Comparison of ENCODE assay signal across 30 cellular contexts in the genomic region with DNA sequence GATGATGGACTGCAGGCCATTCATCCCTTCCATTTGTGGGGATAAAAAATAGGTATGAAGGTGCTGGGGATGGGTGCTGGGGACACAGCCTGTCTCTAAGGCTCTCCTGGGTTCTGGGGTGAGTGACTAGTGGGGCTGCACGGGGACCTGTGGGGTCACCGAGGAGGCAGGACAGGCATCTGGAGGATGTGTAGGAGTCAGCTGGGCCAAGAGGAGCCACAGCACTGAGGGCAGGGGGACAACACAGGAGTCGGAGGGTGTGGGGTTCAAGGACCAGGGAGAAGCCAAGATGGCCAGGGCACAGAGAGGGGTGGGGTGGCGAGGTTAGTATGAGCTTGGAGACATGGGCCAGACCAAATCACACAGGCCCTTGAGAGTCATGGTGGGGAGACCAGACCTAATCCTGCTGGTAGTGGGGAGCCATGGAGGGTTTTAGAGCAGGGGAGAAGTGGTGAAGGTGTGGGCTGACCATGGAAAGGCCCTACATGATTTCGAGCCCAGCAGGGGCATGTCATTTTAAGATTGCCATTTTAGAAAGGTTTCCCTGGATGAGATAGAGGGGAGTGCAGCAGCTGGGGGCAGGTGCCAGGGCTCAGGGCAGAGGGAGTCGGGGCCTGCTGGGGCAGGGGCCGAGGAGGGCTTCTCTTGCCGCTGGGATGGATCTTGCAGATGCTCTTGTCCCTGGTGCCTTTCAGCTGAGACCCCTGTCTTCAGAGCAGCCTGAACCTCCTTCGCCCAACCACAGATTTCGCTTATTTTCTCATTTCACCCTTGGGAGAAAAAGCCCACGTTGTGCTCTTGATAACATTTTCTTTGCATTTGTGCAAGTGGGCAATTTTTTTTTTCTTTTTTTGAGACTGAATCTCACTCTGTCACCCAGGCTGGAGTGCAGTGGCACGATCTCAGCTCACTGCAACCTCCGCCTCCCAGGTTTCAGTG. TPM values are rescaled to one million over a fixed set of nuclear protein-coding genes. Genes with fewer than 3 reads are reported as not detected.
DNase-seq lines count a peak whose midpoint lies in the region; ATAC-seq and TF ChIP-seq lines count a peak whose summit lies in the region.
"Had no signal": no experiment of that assay in that cellular context is flagged by ENCODE, and none has a peak within 500 bp of the region (broad histone marks: within the 10 kb centered on the region; RNA-seq: fewer than 3 reads in every experiment).

No MANE protein-coding gene starts in this region.

- H3K4me1 Mint-ChIP-seq in natural killer cell = no peaks in the 10 kb centered on the region
- H3K4me1 Mint-ChIP-seq: activated naive CD8-positive, alpha-beta T cell treated with anti-CD3 and anti-CD28 coated beads, Interleukin-2, amount 10 ng/mL, durations not matched to agents 7 days and 5 days had no signal

- H3K9me3 Mint-ChIP-seq in natural killer cell = no peaks in the 10 kb centered on the region
- H3K9me3 Mint-ChIP-seq: activated naive CD8-positive, alpha-beta T cell treated with anti-CD3 and anti-CD28 coated beads, Interleukin-2, amount 10 ng/mL, durations not matched to agents 7 days and 5 days; activated T-cell treated with anti-CD3 and anti-CD28 coated beads, Interleukin-2, amount 50 U/mL, for 4 hours; CD8-positive, alpha-beta T cell; natural killer cell treated with Interleukin-12 subunit alpha and Interleukin-12 subunit beta and Interleukin-15 and Interleukin-18, amount 100 ng/mL, for 72 hours; stimulated activated naive CD8-positive, alpha-beta T cell treated with anti-CD3 and anti-CD28 coated beads, Interleukin-15, Interleukin-2, amounts not matched to agents 100 ng/mL and 50 ng/mL, for 24 hours had no signal

- H4K20me1 ChIP-seq in BLaER1 (no peaks in the 10 kb centered on the region), IMR-90 (ENCODE audit: insufficient read depth, low read length) (peaks cover 23% of the 10 kb centered on the region)

- H3K79me1 ChIP-seq in IMR-90 (ENCODE audit: low read depth in 1 of 2, low read length in 2 of 2) = peaks cover 0 to 7% of the 10 kb centered on the region in 2 experiments; a peak in 1 of 4 replicates
- H3K79me1 ChIP-seq in neuronal stem cell (ENCODE audit: low read depth, low read length) = peaks cover 1% of the 10 kb centered on the region

- H3K4me2 ChIP-seq in BLaER1 (no peak overlapping the region; the same call in 1 of the 2 replicates), IMR-90 (ENCODE audit: low read depth, low read length) (no peak overlapping the region), neuronal stem cell (ENCODE audit: insufficient read depth, low read length, poor library complexity, severe bottlenecking) (no peak overlapping the region)
- H3K4me2 ChIP-seq: PC-9, smooth muscle cell had no signal

- no peak for TF ChIP-seq EP300 in gastroesophageal sphincter (IDR thresholded peaks at IDR 0.05)

- CTCF ChIA-PET in IMR-90 (lab: Yijun Ruan, JAX) = no interaction called here

- no peak overlapping the region for H2AK5ac ChIP-seq in IMR-90 (ENCODE audit: low read depth, low read length)
- no peak overlapping the region for H2AK5ac ChIP-seq in neuronal stem cell (ENCODE audit: low read depth, low read length)

- no peak for TF ChIP-seq RAD21 in IMR-90 (IDR thresholded peaks at IDR 0.05; ENCODE audit: low read length)

- H3K4ac ChIP-seq in IMR-90 (ENCODE audit: low read depth, low read length) = no peak overlapping the region
- no peak overlapping the region for H3K4ac ChIP-seq in neuronal stem cell (ENCODE audit: low read length)

- H3K56ac ChIP-seq in IMR-90 (ENCODE audit: extremely low read depth, insufficient read depth, low read length) = no peak overlapping the region

- TF ChIP-seq CTCF in IMR-90 (conservative IDR thresholded peaks at IDR 0.05; ENCODE audit: low read depth, low read length) (no peak), gastroesophageal sphincter (IDR thresholded peaks at IDR 0.05) (no peak), natural killer cell (IDR thresholded peaks at IDR 0.05) (no peak)

- H4K8ac ChIP-seq in IMR-90 (ENCODE audit: low read depth in 2 of 2, low read length in 2 of 2) (no peak overlapping the region), neuronal stem cell (ENCODE audit: low read depth, low read length) (no peak overlapping the region)

- H2BK5ac ChIP-seq in IMR-90 (ENCODE audit: low read depth, low read length, poor library complexity, severe bottlenecking) = no peak overlapping the region
- peak overlapping the region; percentile 54 for H2BK5ac ChIP-seq in neuronal stem cell (ENCODE audit: low read length)

- no peaks in the 10 kb centered on the region for H3K9me3 ChIP-seq in BLaER1
- H3K9me3 ChIP-seq in IMR-90 (ENCODE audit: control insufficient read depth, insufficient read depth, low read length) = no peaks in the 10 kb centered on the region
- no peaks in the 10 kb centered on the region for H3K9me3 ChIP-seq in neuronal stem cell (replicated peaks in 1 of 2; ENCODE audit: control insufficient read depth in 2 of 2, insufficient read depth in 1 of 2, low read depth in 1 of 2, low read length in 2 of 2)
- no peaks in the 10 kb centered on the region for H3K9me3 ChIP-seq in gastroesophageal sphincter
- H3K9me3 ChIP-seq: ascending aorta, pancreas, tibial artery had no signal

- DNase-seq in IMR-90 (no peak), left colon (no peak), neuronal stem cell (ENCODE audit: low spot score) (no peak), HCEC 1CT (no peak), natural killer cell (no peak)
- DNase-seq: activated CD4-positive, alpha-beta T cell treated with anti-CD3 and anti-CD28 coated beads for 4 hours; activated gamma-delta T cell; activated naive CD8-positive, alpha-beta T cell treated with anti-CD3 and anti-CD28 coated beads, Interleukin-2, amount 10 ng/mL, durations not matched to agents 7 days and 5 days; activated T-cell treated with anti-CD3 and anti-CD28 coated beads, Interleukin-2, amount 50 U/mL, for 4 hours; caudate nucleus; cortex of kidney; DMS 273 treated with DMSO at 0.1 percent for 48 hours; effector memory CD4-positive, alpha-beta T cell; Kasumi-1; NCI-H1417 treated with DMSO at 0.1 percent for 48 hours; NCI-H2029 treated with DMSO at 0.1 percent for 48 hours; PC-9; SHP77 treated with DMSO at 0.1 percent for 48 hours; stimulated activated CD4-positive, alpha-beta T cell treated with anti-CD3 and anti-CD28 coated beads, Interleukin-1b, Interleukin-23, amount 100 ng/mL, for 48 hours had no signal

- H3K36me3 ChIP-seq in BLaER1 (no peaks in the 10 kb centered on the region), IMR-90 (ENCODE audit: control insufficient read depth, insufficient read depth, low read length) (peaks cover 10% of the 10 kb centered on the region; the same call in 1 of the 2 replicates), neuronal stem cell (replicated peaks in 1 of 2; ENCODE audit: control insufficient read depth in 2 of 2, insufficient read depth in 2 of 2, low read length in 2 of 2) (peaks cover 0 to 11% of the 10 kb centered on the region in 2 donors), gastroesophageal sphincter (no peaks in the 10 kb centered on the region)
- H3K36me3 ChIP-seq: ascending aorta, pancreas, tibial artery had no signal

- H3K23ac ChIP-seq in IMR-90 (ENCODE audit: low read depth, low read length) (no peak overlapping the region), neuronal stem cell (ENCODE audit: low read depth, low read length, poor library complexity) (peak overlapping the region; percentile 76)

- H3K4me1 ChIP-seq in BLaER1 (peaks cover 57% of the 10 kb centered on the region), IMR-90 (ENCODE audit: control insufficient read depth, insufficient read depth, low read length) (no peaks in the 10 kb centered on the region), neuronal stem cell (ENCODE audit: control insufficient read depth in 2 of 2, insufficient read depth in 1 of 2, low read depth in 1 of 2, low read length in 2 of 2) (peaks cover 0 to 16% of the 10 kb centered on the region in 2 donors), gastroesophageal sphincter (no peaks in the 10 kb centered on the region)
- H3K4me1 ChIP-seq: ascending aorta, pancreas, tibial artery had no signal

- H4K91ac ChIP-seq in IMR-90 (ENCODE audit: insufficient read depth, low read depth, low read length) (no peak overlapping the region), neuronal stem cell (ENCODE audit: low read depth, low read length, poor library complexity) (no peak overlapping the region)

- in situ Hi-C loops in IMR-90 (cut with MboI; ENCODE audit: low sequenced_read_pairs) = no loop called here

- H2AFZ ChIP-seq in IMR-90 (replicated peaks; ENCODE audit: low read length, poor library complexity) (peak overlapping the region; percentile 56), neuronal stem cell (ENCODE audit: low read length) (no peak overlapping the region)
- H2AFZ ChIP-seq: PC-9 had no signal

- intact Hi-C loops in IMR-90 (cut with micrococcal nuclease) = loop anchor here (10.0 kb wide), 1 partner anchor 359 kb away; no protein-coding TSS in a partner anchor
- intact Hi-C loops in left colon (cut with DNase I, micrococcal nuclease) = no loop called here
- intact Hi-C loops in natural killer cell (cut with micrococcal nuclease) = no loop called here

- H2BK12ac ChIP-seq in neuronal stem cell (ENCODE audit: low read length) = no peak overlapping the region

- ATAC-seq in IMR-90 (ENCODE audit: low read depth) (no peak), left colon (peak; percentile 18), HG02973 (IDR thresholded peaks at IDR 0.05; ENCODE audit: unreplicated experiment) (no peak), gastroesophageal sphincter (no peak), natural killer cell (no peak)
- ATAC-seq: activated T-cell treated with anti-CD3 and anti-CD28 coated beads, Interleukin-2, amount 50 U/mL, for 4 hours; CD8-positive, alpha-beta T cell had no signal

- H3K27ac ChIP-seq in BLaER1 (peak overlapping the region; percentile 41; the same call in 1 of the 2 replicates), IMR-90 (ENCODE audit: insufficient read depth, low read length) (no peak overlapping the region), neuronal stem cell (replicated peaks; ENCODE audit: low read length) (no peak overlapping the region), gastroesophageal sphincter (no peak overlapping the region)
- H3K27ac ChIP-seq: ascending aorta, pancreas, PC-9, tibial artery, VCaP had no signal

- no peaks in the 10 kb centered on the region for H3K36me3 Mint-ChIP-seq in natural killer cell
- H3K36me3 Mint-ChIP-seq: activated naive CD8-positive, alpha-beta T cell treated with anti-CD3 and anti-CD28 coated beads, Interleukin-2, amount 10 ng/mL, durations not matched to agents 7 days and 5 days; CD8-positive, alpha-beta T cell; natural killer cell treated with Interleukin-12 subunit alpha and Interleukin-12 subunit beta and Interleukin-15 and Interleukin-18, amount 100 ng/mL, for 72 hours had no signal

- no peak overlapping the region for H3K27ac Mint-ChIP-seq in natural killer cell
- H3K27ac Mint-ChIP-seq: activated naive CD8-positive, alpha-beta T cell treated with anti-CD3 and anti-CD28 coated beads, Interleukin-2, amount 10 ng/mL, durations not matched to agents 7 days and 5 days; CD8-positive, alpha-beta T cell; natural killer cell treated with Interleukin-12 subunit alpha and Interleukin-12 subunit beta and Interleukin-15 and Interleukin-18, amount 100 ng/mL, for 72 hours; stimulated activated naive CD8-positive, alpha-beta T cell treated with anti-CD3 and anti-CD28 coated beads, Interleukin-15, Interleukin-2, amounts not matched to agents 100 ng/mL and 50 ng/mL, for 24 hours had no signal

- dilution Hi-C loops in IMR-90 (cut with HindIII; ENCODE audit: low sequenced_read_pairs, unreplicated experiment) = no loop called here

- no peak overlapping the region for H3K4me3 Mint-ChIP-seq in natural killer cell
- H3K4me3 Mint-ChIP-seq: activated naive CD8-positive, alpha-beta T cell treated with anti-CD3 and anti-CD28 coated beads, Interleukin-2, amount 10 ng/mL, durations not matched to agents 7 days and 5 days; activated T-cell treated with anti-CD3 and anti-CD28 coated beads, Interleukin-2, amount 50 U/mL, for 4 hours; CD8-positive, alpha-beta T cell; natural killer cell treated with Interleukin-12 subunit alpha and Interleukin-12 subunit beta and Interleukin-15 and Interleukin-18, amount 100 ng/mL, for 72 hours; stimulated activated naive CD8-positive, alpha-beta T cell treated with anti-CD3 and anti-CD28 coated beads, Interleukin-15, Interleukin-2, amounts not matched to agents 100 ng/mL and 50 ng/mL, for 24 hours had no signal

- POLR2A ChIA-PET in IMR-90 (lab: Charles Lee; ENCODE audit: unreplicated experiment) = no interaction called here

- TF ChIP-seq POLR2A in IMR-90 (IDR thresholded peaks at IDR 0.05; ENCODE audit: low read depth, low read length) (no peak), gastroesophageal sphincter (IDR thresholded peaks at IDR 0.05) (no peak)

- H2BK20ac ChIP-seq in IMR-90 (ENCODE audit: low read depth, low read length) = no peak overlapping the region

- WGBS in IMR-90 (ENCODE audit: extremely low coverage in 2 of 2, insufficient read length in 1 of 2), 2 experiments = 76% methylated on average over 5 of the region's 13 CpGs; no CpG with 5 or more reads in 1 of the 2 experiments
- no CpG with 5 or more reads among the region's 13 CpGs for WGBS in neuronal stem cell (ENCODE audit: extremely low coverage in 2 of 2, insufficient read length in 2 of 2, insufficient replicate concordance in 1 of 2), 2 donors
- WGBS in gastroesophageal sphincter (ENCODE audit: low coverage in 1 of 2), 2 donors = 69 to 80% methylated on average over 2 to 10 of the region's 13 CpGs

- H3K27me3 ChIP-seq in BLaER1 (no peaks in the 10 kb centered on the region), IMR-90 (ENCODE audit: control insufficient read depth, insufficient read depth, low read length) (peaks cover 2% of the 10 kb centered on the region; the same call in 1 of the 2 replicates), neuronal stem cell (ENCODE audit: control insufficient read depth in 3 of 3, insufficient read depth in 3 of 3, low read depth in 1 of 3, low read length in 3 of 3) (no peaks in the 10 kb centered on the region), gastroesophageal sphincter (peaks cover 4% of the 10 kb centered on the region)
- H3K27me3 ChIP-seq: ascending aorta, pancreas had no signal

- peak overlapping the region; percentile 37 for H2AK9ac ChIP-seq in IMR-90 (replicated peaks; ENCODE audit: low read depth, low read length, poor library complexity)

- no peak overlapping the region for H2BK120ac ChIP-seq in IMR-90 (ENCODE audit: low read depth, low read length)
- no peak overlapping the region for H2BK120ac ChIP-seq in neuronal stem cell (ENCODE audit: low read depth, low read length)

- H3K9ac ChIP-seq in BLaER1 = no peak overlapping the region
- H3K9ac ChIP-seq in IMR-90 (ENCODE audit: low read depth, low read length) = no peak overlapping the region
- H3K9ac ChIP-seq in neuronal stem cell (ENCODE audit: low read depth, low read length, poor library complexity) = no peak overlapping the region

- H3K18ac ChIP-seq in IMR-90 (ENCODE audit: low read depth, low read length) = no peak overlapping the region
- no peak overlapping the region for H3K18ac ChIP-seq in neuronal stem cell (ENCODE audit: low read length)

- peaks cover 11% of the 10 kb centered on the region for H3K9me1 ChIP-seq in IMR-90 (ENCODE audit: insufficient read depth, low read length)

- BruUV-seq in IMR-90 (replicated peaks; lab: Mats Ljungman, UMichigan) = no TSS peak

- H2BK15ac ChIP-seq in IMR-90 (ENCODE audit: low read depth, low read length) (no peak overlapping the region), neuronal stem cell (ENCODE audit: low read length) (no peak overlapping the region)

- no peaks in the 10 kb centered on the region for H3K27me3 Mint-ChIP-seq in natural killer cell (ENCODE audit: low read depth in 2 of 2)
- H3K27me3 Mint-ChIP-seq: activated naive CD8-positive, alpha-beta T cell treated with anti-CD3 and anti-CD28 coated beads, Interleukin-2, amount 10 ng/mL, durations not matched to agents 7 days and 5 days; natural killer cell treated with Interleukin-12 subunit alpha and Interleukin-12 subunit beta and Interleukin-15 and Interleukin-18, amount 100 ng/mL, for 72 hours; stimulated activated naive CD8-positive, alpha-beta T cell treated with anti-CD3 and anti-CD28 coated beads, Interleukin-15, Interleukin-2, amounts not matched to agents 100 ng/mL and 50 ng/mL, for 24 hours had no signal

- no peak overlapping the region for H4K5ac ChIP-seq in IMR-90 (ENCODE audit: low read depth, low read length)

- H3K4me3 ChIP-seq in BLaER1 (no peak overlapping the region), IMR-90 (ENCODE audit: insufficient read depth, low read depth, low read length) (no peak overlapping the region), neuronal stem cell (ENCODE audit: low read length in 2 of 2) (no peak overlapping the region), gastroesophageal sphincter (no peak overlapping the region)
- H3K4me3 ChIP-seq: ascending aorta, pancreas, PC-9, smooth muscle cell, tibial artery had no signal

- H3K14ac ChIP-seq in IMR-90 (replicated peaks; ENCODE audit: low read depth, low read length) = no peak overlapping the region
- H3K14ac ChIP-seq in neuronal stem cell (ENCODE audit: low read length) = no peak overlapping the region

RNA-seq across cellular contexts. Expression of a gene that starts 22.7 kb away (rescaled TPM):
- 2.0 and 3.1 TPM in 2 replicates for total RNA-seq in IMR-90 (2012; rRNA removed)
- 59.5 and 64.8 TPM in 2 replicates for polyA plus RNA-seq in IMR-90 (2012; rRNA removed)
- polyA plus RNA-seq in IMR-90 (2012; cell fraction: cytosol; rRNA removed) = 22.2 and 123 TPM in 2 replicates
- 50.5 and 133 TPM in 2 replicates for polyA plus RNA-seq in IMR-90 (2012; cell fraction: nucleus; rRNA removed; ENCODE audit: low replicate concordance)
- 100 to 1,000 TPM; 274 to 381 TPM for total RNA-seq in left colon
- polyA plus RNA-seq in neuronal stem cell (2013, experiment 1 of 2) = 36.2 TPM
- polyA plus RNA-seq in neuronal stem cell (2013, experiment 2 of 2) = 35.5 TPM
- 1 to 10 TPM; 2.5 to 8.7 (median 4.1) TPM for total RNA-seq in gastroesophageal sphincter
- 1 to 10 TPM in 1 of 3 donors, under 1 TPM in 2; 0.25 to 1.1 (median 0.40) TPM for total RNA-seq in natural killer cell
- total RNA-seq: CD8-positive, alpha-beta T cell had no signal

Comparison
In these comparisons a context has a peak if more than half of its experiments do, and no peak if none do; other contexts are left out.
1. RNA of a gene that starts 22.7 kb away (total RNA-seq): 274 to 381 TPM in left colon; 2.5 to 8.7 TPM in gastroesophageal sphincter, 2.0 to 3.1 TPM in IMR-90 and 0.25 to 1.1 TPM in natural killer cell; every median in the first group is over 10 times any median in the second.